Comparison of ENCODE assay signal across 12 cellular contexts in the genomic region with DNA sequence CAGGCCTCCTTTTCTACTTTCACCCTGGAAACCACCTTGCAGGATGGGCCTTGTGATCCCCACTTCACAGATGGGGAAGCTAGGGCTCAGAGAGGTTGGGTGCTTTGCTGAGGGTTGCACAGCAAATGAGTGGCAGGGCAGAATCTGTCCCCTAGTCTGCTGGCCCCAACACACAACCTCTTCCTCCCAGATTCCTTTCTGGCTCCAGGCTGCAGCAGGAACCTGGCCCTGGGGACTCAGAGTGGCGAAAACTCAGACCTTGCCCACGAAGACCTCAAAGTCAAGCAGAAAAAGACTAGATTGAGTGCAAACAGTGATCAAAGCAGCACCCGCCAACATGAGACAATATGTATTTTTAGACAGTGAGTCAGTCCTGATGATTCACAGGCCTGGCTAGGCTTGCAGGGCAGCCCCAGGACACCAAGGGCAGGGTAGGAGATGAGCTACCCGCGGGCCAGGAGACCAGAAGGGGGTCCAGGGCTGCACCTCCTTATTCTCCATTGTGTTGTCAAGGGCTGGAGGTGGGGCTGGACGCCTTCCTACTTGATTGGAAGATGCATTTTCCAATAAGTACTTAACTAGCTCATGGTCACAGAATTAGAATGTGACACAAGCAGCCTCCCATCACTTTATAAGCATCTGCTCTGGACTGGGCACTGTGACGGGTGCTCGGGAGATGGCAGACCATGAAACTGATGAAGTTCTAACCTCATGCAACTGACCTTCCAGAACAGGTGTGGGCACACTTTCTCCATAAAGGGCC. TPM values are rescaled to one million over a fixed set of nuclear protein-coding genes. Genes with fewer than 3 reads are reported as not detected.
A peak's percentile ranks its signal among the peaks of the same experiment; 100 is the strongest.
DNase-seq lines count a peak whose midpoint lies in the region; ATAC-seq, FAIRE-seq and TF ChIP-seq lines count a peak whose summit lies in the region.
"Had no signal": no experiment of that assay in that cellular context is flagged by ENCODE, and none has a peak within 500 bp of the region (broad histone marks: within the 10 kb centered on the region; RNA-seq: fewer than 3 reads in every experiment).

No MANE protein-coding gene starts in this region.

- no peak overlapping the region for H3K27ac Mint-ChIP-seq in activated naive CD4-positive, alpha-beta T cell treated with anti-CD3 and anti-CD28 coated beads, Interleukin-2, amount 50 U/mL, for 72 hours
- H3K27ac Mint-ChIP-seq in activated naive CD4-positive, alpha-beta T cell treated with anti-CD3 and anti-CD28 coated beads for 36 hours, result no peak overlapping the region
- H3K27ac Mint-ChIP-seq in stimulated activated naive CD8-positive, alpha-beta T cell treated with anti-CD3 and anti-CD28 coated beads, Interleukin-15, amount 100 ng/mL, for 72 hours, result peak overlapping the region in 1 of 2 donors; percentile 86
- H3K27ac Mint-ChIP-seq: nephron had no signal

- no peaks in the 10 kb centered on the region for H3K9me3 Mint-ChIP-seq in activated naive CD4-positive, alpha-beta T cell treated with anti-CD3 and anti-CD28 coated beads, Interleukin-2, amount 50 U/mL, for 72 hours
- no peaks in the 10 kb centered on the region for H3K9me3 Mint-ChIP-seq in activated naive CD4-positive, alpha-beta T cell treated with anti-CD3 and anti-CD28 coated beads for 36 hours
- H3K9me3 Mint-ChIP-seq in stimulated activated naive CD8-positive, alpha-beta T cell treated with anti-CD3 and anti-CD28 coated beads, Interleukin-15, amount 100 ng/mL, for 72 hours, result no peaks in the 10 kb centered on the region
- H3K9me3 Mint-ChIP-seq: central memory CD8-positive, alpha-beta T cell had no signal

- peak; percentile 96 for FAIRE-seq in RCC 7860 (lab: Jason Lieb, UNC)

- H3K9me3 ChIP-seq in right atrium auricular region, result no peaks in the 10 kb centered on the region
- H3K9me3 ChIP-seq: testis had no signal

- no peaks in the 10 kb centered on the region for H3K36me3 Mint-ChIP-seq in activated naive CD4-positive, alpha-beta T cell treated with anti-CD3 and anti-CD28 coated beads, Interleukin-2, amount 50 U/mL, for 72 hours
- H3K36me3 Mint-ChIP-seq in activated naive CD4-positive, alpha-beta T cell treated with anti-CD3 and anti-CD28 coated beads for 36 hours (ENCODE audit: low read depth), result no peaks in the 10 kb centered on the region

- peak; percentile 43 to 73 for ATAC-seq in activated naive CD4-positive, alpha-beta T cell treated with anti-CD3 and anti-CD28 coated beads, Interleukin-2, amount 50 U/mL, for 72 hours
- ATAC-seq in GM19467 (IDR thresholded peaks at IDR 0.05; ENCODE audit: unreplicated experiment), result no peak
- no peak for ATAC-seq in stimulated activated naive CD8-positive, alpha-beta T cell treated with anti-CD3 and anti-CD28 coated beads, Interleukin-15, amount 100 ng/mL, for 72 hours
- ATAC-seq in HG02973 (IDR thresholded peaks at IDR 0.05; ENCODE audit: unreplicated experiment), result no peak

- H3K27me3 Mint-ChIP-seq in activated naive CD4-positive, alpha-beta T cell treated with anti-CD3 and anti-CD28 coated beads for 36 hours (ENCODE audit: low read depth), result no peaks in the 10 kb centered on the region
- H3K27me3 Mint-ChIP-seq in stimulated activated naive CD8-positive, alpha-beta T cell treated with anti-CD3 and anti-CD28 coated beads, Interleukin-15, amount 100 ng/mL, for 72 hours, result no peaks in the 10 kb centered on the region
- H3K27me3 Mint-ChIP-seq: central memory CD8-positive, alpha-beta T cell had no signal

- no peak for TF ChIP-seq CTCF in right atrium auricular region (IDR thresholded peaks at IDR 0.05)

- no peaks in the 10 kb centered on the region for H3K27me3 ChIP-seq in right atrium auricular region
- H3K27me3 ChIP-seq: testis had no signal

- CTCF ChIA-PET in activated naive CD4-positive, alpha-beta T cell treated with anti-CD3 and anti-CD28 coated beads for 36 hours (lab: Charles Lee), result no interaction called here

- H3K27ac ChIP-seq in right atrium auricular region, result peak overlapping the region; percentile 46 to 69
- H3K27ac ChIP-seq: HL-60, testis had no signal

- H3K4me3 ChIP-seq in right atrium auricular region, result no peak overlapping the region
- H3K4me3 ChIP-seq: testis had no signal

- H3K4me1 ChIP-seq in right atrium auricular region, result peaks cover 0 to 16% of the 10 kb centered on the region in 2 donors
- H3K4me1 ChIP-seq: testis had no signal

- no peaks in the 10 kb centered on the region for H3K4me1 Mint-ChIP-seq in activated naive CD4-positive, alpha-beta T cell treated with anti-CD3 and anti-CD28 coated beads for 36 hours (ENCODE audit: low read depth)
- H3K4me1 Mint-ChIP-seq in stimulated activated naive CD8-positive, alpha-beta T cell treated with anti-CD3 and anti-CD28 coated beads, Interleukin-15, amount 100 ng/mL, for 72 hours, result no peaks in the 10 kb centered on the region
- H3K4me1 Mint-ChIP-seq: central memory CD8-positive, alpha-beta T cell; nephron had no signal

- intact Hi-C loops in activated naive CD4-positive, alpha-beta T cell treated with anti-CD3 and anti-CD28 coated beads for 36 hours (cut with micrococcal nuclease), result no loop called here

- no peaks in the 10 kb centered on the region for H3K36me3 ChIP-seq in right atrium auricular region

- no peak for DNase-seq in activated naive CD4-positive, alpha-beta T cell treated with anti-CD3 and anti-CD28 coated beads, Interleukin-2, amount 50 U/mL, for 72 hours (ENCODE audit: low spot score in 2 of 2)
- DNase-seq in activated naive CD4-positive, alpha-beta T cell treated with anti-CD3 and anti-CD28 coated beads for 36 hours, result no peak
- peak; percentile 64 for DNase-seq in RCC 7860 (ENCODE audit: low spot score)
- no peak for DNase-seq in right atrium auricular region (ENCODE audit: low spot score)
- no peak for DNase-seq in stimulated activated naive CD8-positive, alpha-beta T cell treated with anti-CD3 and anti-CD28 coated beads, Interleukin-15, amount 100 ng/mL, for 72 hours
- no peak for DNase-seq in SHP77 treated with DMSO at 0.1 percent for 48 hours (lab: John Stamatoyannopoulos, UW)
- DNase-seq: testis had no signal

- H3K4me3 Mint-ChIP-seq in activated naive CD4-positive, alpha-beta T cell treated with anti-CD3 and anti-CD28 coated beads for 36 hours, result no peak overlapping the region
- H3K4me3 Mint-ChIP-seq in stimulated activated naive CD8-positive, alpha-beta T cell treated with anti-CD3 and anti-CD28 coated beads, Interleukin-15, amount 100 ng/mL, for 72 hours, result no peak overlapping the region
- H3K4me3 Mint-ChIP-seq: central memory CD8-positive, alpha-beta T cell; nephron had no signal

RNA-seq across cellular contexts. Expression of gene GOLGA6L2, which starts 23.9 kb away (rescaled TPM):
- total RNA-seq in activated naive CD4-positive, alpha-beta T cell treated with anti-CD3 and anti-CD28 coated beads, Interleukin-2, amount 50 U/mL, for 72 hours, result not detected
- not detected for total RNA-seq in activated naive CD4-positive, alpha-beta T cell treated with anti-CD3 and anti-CD28 coated beads for 36 hours
- not detected for total RNA-seq in right atrium auricular region

Comparison
In these comparisons a context has a peak if more than half of its experiments do, and no peak if none do; other contexts are left out.
1. ATAC-seq: peak in activated naive CD4-positive, alpha-beta T cell treated with anti-CD3 and anti-CD28 coated beads, Interleukin-2, amount 50 U/mL, for 72 hours (2 of 2); none in GM19467 (single experiment), stimulated activated naive CD8-positive, alpha-beta T cell treated with anti-CD3 and anti-CD28 coated beads, Interleukin-15, amount 100 ng/mL, for 72 hours (single experiment) and HG02973 (single experiment).